In the genomic region with DNA sequence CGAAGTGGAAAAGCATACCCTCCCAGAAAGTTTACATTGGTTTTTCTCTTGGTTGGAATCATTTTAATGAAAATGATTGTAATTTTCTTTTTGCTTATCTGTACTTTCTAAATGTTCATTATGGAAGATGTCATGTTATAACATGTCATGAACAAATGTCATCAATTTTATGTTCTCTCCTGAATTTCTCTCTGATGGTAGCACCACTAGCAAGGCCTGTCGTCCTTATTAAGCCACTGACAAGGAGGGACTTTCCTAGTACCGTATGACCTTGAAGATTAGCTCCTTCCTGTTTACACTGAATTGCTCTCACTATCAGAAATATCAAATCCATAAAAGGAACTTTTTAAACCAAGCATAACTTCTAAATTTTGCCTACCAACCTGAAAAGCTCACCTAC, we compare ENCODE assay signal across 12 cellular contexts.
DNase-seq lines count a peak whose midpoint lies in the region; ATAC-seq and TF ChIP-seq lines count a peak whose summit lies in the region.
"Had no signal": no experiment of that assay in that cellular context is flagged by ENCODE, and none has a peak within 500 bp of the region (broad histone marks: within the 10 kb centered on the region; RNA-seq: fewer than 3 reads in every experiment).

No MANE protein-coding gene starts in this region.

- intact Hi-C loops in heart right ventricle (cut with DNase I), result no loop called here
- intact Hi-C loops in left cardiac atrium (cut with DNase I), result no loop called here
- intact Hi-C loops in stomach (cut with DNase I; ENCODE audit: low total_unique reads), result no loop called here

- H3K27ac ChIP-seq in heart right ventricle, result peak overlapping the region in 9 of 10 donors; percentile 0 to 88 (median 75)
- H3K27ac ChIP-seq in stomach, result peak overlapping the region in 4 of 5 donors; percentile 36 to 63 (median 48)
- H3K27ac ChIP-seq: thoracic aorta had no signal

- 40 to 49% methylated on average over 3 of the region's 3 CpGs for WGBS in heart right ventricle, 2 donors
- WGBS in stomach, 5 donors, result 20 to 35% (median 29%) methylated on average over 3 of the region's 3 CpGs

- H3K27ac Mint-ChIP-seq in activated naive CD8-positive, alpha-beta T cell treated with anti-CD3 and anti-CD28 coated beads for 36 hours, result peak overlapping the region; percentile 61
- H3K27ac Mint-ChIP-seq: dendritic cell treated with granulocyte-macrophage colony-stimulating factor and Interleukin-4, amounts not matched to agents 40 ng/mL and 50 ng/mL, for 4 days had no signal

- no peak for ATAC-seq in heart right ventricle
- no peak for ATAC-seq in left cardiac atrium
- ATAC-seq in HG02884 (IDR thresholded peaks at IDR 0.05; ENCODE audit: unreplicated experiment), result peak; percentile 62

- H3K9me3 Mint-ChIP-seq in activated naive CD8-positive, alpha-beta T cell treated with anti-CD3 and anti-CD28 coated beads for 36 hours, result no peaks in the 10 kb centered on the region
- H3K9me3 Mint-ChIP-seq: dendritic cell treated with granulocyte-macrophage colony-stimulating factor and Interleukin-4, amounts not matched to agents 40 ng/mL and 50 ng/mL, for 4 days had no signal

- peaks cover 33% of the 10 kb centered on the region for H3K4me1 Mint-ChIP-seq in activated naive CD8-positive, alpha-beta T cell treated with anti-CD3 and anti-CD28 coated beads for 36 hours

- H3K4me3 Mint-ChIP-seq in activated naive CD8-positive, alpha-beta T cell treated with anti-CD3 and anti-CD28 coated beads for 36 hours, result no peak overlapping the region
- H3K4me3 Mint-ChIP-seq: dendritic cell treated with granulocyte-macrophage colony-stimulating factor and Interleukin-4, amounts not matched to agents 40 ng/mL and 50 ng/mL, for 4 days had no signal

- H3K27me3 Mint-ChIP-seq in activated naive CD8-positive, alpha-beta T cell treated with anti-CD3 and anti-CD28 coated beads for 36 hours, result no peaks in the 10 kb centered on the region

- H3K9me3 ChIP-seq in heart right ventricle, result no peaks in the 10 kb centered on the region
- H3K9me3 ChIP-seq in stomach, result no peaks in the 10 kb centered on the region
- H3K9me3 ChIP-seq: thoracic aorta had no signal

- no peak for DNase-seq in heart right ventricle
- DNase-seq in left cardiac atrium, result no peak
- no peak for DNase-seq in activated naive CD8-positive, alpha-beta T cell treated with anti-CD3 and anti-CD28 coated beads for 36 hours
- no peak for DNase-seq in stomach
- DNase-seq in NCI-H2107 treated with DMSO at 0.1 percent for 48 hours (lab: John Stamatoyannopoulos, UW; ENCODE audit: unreplicated experiment), result no peak
- no peak for DNase-seq in NCI-H1694 (lab: John Stamatoyannopoulos, UW)
- no peak for DNase-seq in NCI-H345 treated with DMSO at 0.1 percent for 48 hours (lab: John Stamatoyannopoulos, UW; ENCODE audit: unreplicated experiment)
- DNase-seq: activated CD8-positive, alpha-beta memory T cell treated with anti-CD3 and anti-CD28 coated beads, Interleukin-2, amount 50 U/mL, for 4 hours; NCI-H226 had no signal

- H3K4me1 ChIP-seq in heart right ventricle (peaks cover 4 to 60% (median 44%) of the 10 kb centered on the region in 9 donors), stomach (peaks cover 24 to 55% (median 44%) of the 10 kb centered on the region in 4 donors)

- no peaks in the 10 kb centered on the region for H3K27me3 ChIP-seq in heart right ventricle
- no peaks in the 10 kb centered on the region for H3K27me3 ChIP-seq in stomach

- TF ChIP-seq POLR2A in stomach (IDR thresholded peaks at IDR 0.05), result no peak

- H3K36me3 ChIP-seq in heart right ventricle (peaks cover 0 to 32% (median 0%) of the 10 kb centered on the region in 9 donors), stomach (peaks cover 0 to 22% (median 7%) of the 10 kb centered on the region in 4 donors)

- H3K36me3 Mint-ChIP-seq in activated naive CD8-positive, alpha-beta T cell treated with anti-CD3 and anti-CD28 coated beads for 36 hours, result peaks cover 11% of the 10 kb centered on the region

- H3K4me3 ChIP-seq in heart right ventricle (no peak overlapping the region), stomach (no peak overlapping the region)
- H3K4me3 ChIP-seq: thoracic aorta had no signal

- no peak for TF ChIP-seq EP300 in stomach (IDR thresholded peaks at IDR 0.05)

- TF ChIP-seq CTCF in heart right ventricle (IDR thresholded peaks at IDR 0.05) (no peak), stomach (IDR thresholded peaks at IDR 0.05) (no peak)
